Comparison of ENCODE assay signal across 1 cellular context in genomic region chr16:59558679-59559078, GRCh38.
TF ChIP-seq lines count a peak whose summit lies in the region.

No MANE protein-coding gene starts in this region.

TF ChIP-seq in GM23338, 12 proteins besides CTCF, POLR2A, EP300 and RAD21 (continued from another document):
- TF ChIP-seq, protein P1, sequence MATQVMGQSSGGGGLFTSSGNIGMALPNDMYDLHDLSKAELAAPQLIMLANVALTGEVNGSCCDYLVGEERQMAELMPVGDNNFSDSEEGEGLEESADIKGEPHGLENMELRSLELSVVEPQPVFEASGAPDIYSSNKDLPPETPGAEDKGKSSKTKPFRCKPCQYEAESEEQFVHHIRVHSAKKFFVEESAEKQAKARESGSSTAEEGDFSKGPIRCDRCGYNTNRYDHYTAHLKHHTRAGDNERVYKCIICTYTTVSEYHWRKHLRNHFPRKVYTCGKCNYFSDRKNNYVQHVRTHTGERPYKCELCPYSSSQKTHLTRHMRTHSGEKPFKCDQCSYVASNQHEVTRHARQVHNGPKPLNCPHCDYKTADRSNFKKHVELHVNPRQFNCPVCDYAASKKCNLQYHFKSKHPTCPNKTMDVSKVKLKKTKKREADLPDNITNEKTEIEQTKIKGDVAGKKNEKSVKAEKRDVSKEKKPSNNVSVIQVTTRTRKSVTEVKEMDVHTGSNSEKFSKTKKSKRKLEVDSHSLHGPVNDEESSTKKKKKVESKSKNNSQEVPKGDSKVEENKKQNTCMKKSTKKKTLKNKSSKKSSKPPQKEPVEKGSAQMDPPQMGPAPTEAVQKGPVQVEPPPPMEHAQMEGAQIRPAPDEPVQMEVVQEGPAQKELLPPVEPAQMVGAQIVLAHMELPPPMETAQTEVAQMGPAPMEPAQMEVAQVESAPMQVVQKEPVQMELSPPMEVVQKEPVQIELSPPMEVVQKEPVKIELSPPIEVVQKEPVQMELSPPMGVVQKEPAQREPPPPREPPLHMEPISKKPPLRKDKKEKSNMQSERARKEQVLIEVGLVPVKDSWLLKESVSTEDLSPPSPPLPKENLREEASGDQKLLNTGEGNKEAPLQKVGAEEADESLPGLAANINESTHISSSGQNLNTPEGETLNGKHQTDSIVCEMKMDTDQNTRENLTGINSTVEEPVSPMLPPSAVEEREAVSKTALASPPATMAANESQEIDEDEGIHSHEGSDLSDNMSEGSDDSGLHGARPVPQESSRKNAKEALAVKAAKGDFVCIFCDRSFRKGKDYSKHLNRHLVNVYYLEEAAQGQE (IDR thresholded peaks at IDR 0.05; ENCODE audit: unreplicated experiment) = no peak
- TF ChIP-seq NANOG (IDR thresholded peaks at IDR 0.05; ENCODE audit: borderline replicate concordance) (no peak), JUNB (IDR thresholded peaks at IDR 0.05; ENCODE audit: unreplicated experiment) (no peak), EZH2phosphoT487 (IDR thresholded peaks at IDR 0.05; ENCODE audit: unreplicated experiment) (no peak), ZNF462 (CRISPR knock-in tag; IDR thresholded peaks at IDR 0.05) (no peak), STAT1 (IDR thresholded peaks at IDR 0.05; ENCODE audit: unreplicated experiment) (no peak)
